20 cellular contexts compared by ENCODE assay signal in the genomic region with DNA sequence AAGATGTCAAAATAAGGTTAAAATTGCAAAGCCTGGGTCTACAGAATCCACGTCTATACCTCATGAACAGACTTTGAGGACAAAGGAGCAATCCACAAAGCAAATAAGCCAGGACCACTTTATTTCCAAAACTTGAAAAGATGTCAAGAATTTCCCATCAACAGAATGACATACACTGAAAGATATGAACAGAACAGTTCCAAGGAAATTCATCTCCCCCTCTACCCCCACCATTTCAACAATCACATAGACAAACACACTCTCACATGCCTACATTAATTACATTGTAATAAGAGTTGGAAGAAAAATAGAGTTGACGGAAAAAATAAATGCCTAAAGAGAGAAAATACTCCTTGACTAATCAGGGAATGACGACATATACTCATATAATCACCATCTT. TPM values are rescaled to one million over a fixed set of nuclear protein-coding genes. Genes with fewer than 3 reads are reported as not detected.
DNase-seq lines count a peak whose midpoint lies in the region; ATAC-seq and TF ChIP-seq lines count a peak whose summit lies in the region.
"Had no signal": no experiment of that assay in that cellular context is flagged by ENCODE, and none has a peak within 500 bp of the region (broad histone marks: within the 10 kb centered on the region; RNA-seq: fewer than 3 reads in every experiment).

No MANE protein-coding gene starts in this region.

- in situ Hi-C loops in GM13976 (cut with MboI; ENCODE audit: low sequenced_read_pairs, unreplicated experiment) = no loop called here

- intact Hi-C loops in lower lobe of right lung (cut with DNase I) (no loop called here), sigmoid colon (cut with DNase I) (no loop called here)

- no peak for TF ChIP-seq EP300 in sigmoid colon (IDR thresholded peaks at IDR 0.05)

- POLR2A ChIA-PET in RWPE1 (lab: Yijun Ruan, JAX; ENCODE audit: low non-redundant PET) = no interaction called here

- H3K27me3 ChIP-seq in HUES6 (ENCODE audit: control insufficient read depth, insufficient read depth, low read length) (no peaks in the 10 kb centered on the region), lower lobe of right lung (ENCODE audit: low read depth) (no peaks in the 10 kb centered on the region), sigmoid colon (no peaks in the 10 kb centered on the region), WERI-Rb-1 (ENCODE audit: insufficient read depth, low read depth, severe bottlenecking) (no peaks in the 10 kb centered on the region)
- H3K27me3 ChIP-seq: body of pancreas had no signal

- no peak overlapping the region for H3K9ac ChIP-seq in HUES6 (ENCODE audit: low read length)

- no peaks in the 10 kb centered on the region for H3K9me3 ChIP-seq in HUES6 (ENCODE audit: control insufficient read depth, insufficient read depth, low read depth, low read length)
- no peaks in the 10 kb centered on the region for H3K9me3 ChIP-seq in lower lobe of right lung
- H3K9me3 ChIP-seq in sigmoid colon = no peaks in the 10 kb centered on the region
- no peaks in the 10 kb centered on the region for H3K9me3 ChIP-seq in WERI-Rb-1 (ENCODE audit: severe bottlenecking)
- H3K9me3 ChIP-seq: body of pancreas had no signal

- H3K36me3 ChIP-seq in HUES6 (ENCODE audit: control insufficient read depth, insufficient read depth, low read length) = no peaks in the 10 kb centered on the region
- H3K36me3 ChIP-seq in lower lobe of right lung = no peaks in the 10 kb centered on the region
- H3K36me3 ChIP-seq in sigmoid colon = no peaks in the 10 kb centered on the region
- H3K36me3 ChIP-seq in WERI-Rb-1 = no peaks in the 10 kb centered on the region

- H3K27ac ChIP-seq in HUES6 (ENCODE audit: low read depth, low read length) = peak overlapping the region; percentile 4; the same call in 1 of the 2 replicates
- peak overlapping the region; percentile 59 for H3K27ac ChIP-seq in lower lobe of right lung
- peak overlapping the region; percentile 64 to 80 (median 77) for H3K27ac ChIP-seq in sigmoid colon
- no peak overlapping the region for H3K27ac ChIP-seq in RWPE1
- H3K27ac ChIP-seq in WERI-Rb-1 = no peak overlapping the region

- no peak for TF ChIP-seq POLR2A in sigmoid colon (IDR thresholded peaks at IDR 0.05)

- TF ChIP-seq CTCF in lower lobe of right lung (IDR thresholded peaks at IDR 0.05) (no peak), sigmoid colon (IDR thresholded peaks at IDR 0.05) (no peak), GM13976 (IDR thresholded peaks at IDR 0.05; ENCODE audit: borderline replicate concordance, control extremely low read depth, extremely low read depth, insufficient read depth, missing control alignments) (no peak), RWPE1 (conservative IDR thresholded peaks at IDR 0.05; ENCODE audit: low read depth) (no peak), WERI-Rb-1 (IDR thresholded peaks at IDR 0.05; ENCODE audit: low read depth, low read length) (no peak)

- peak in 1 of 2 donors; percentile 45 for ATAC-seq in lower lobe of right lung
- ATAC-seq: activated CD8-positive, alpha-beta memory T cell treated with anti-CD3 and anti-CD28 coated beads, Interleukin-2, amount 10 ng/mL, durations not matched to agents 7 days and 5 days had no signal

- CTCF ChIA-PET in RWPE1 (lab: Yijun Ruan, JAX) = interaction anchor here (0.7 kb wide), 1 partner anchor 91 kb away, joined by 4 read pairs; no protein-coding TSS in a partner anchor

- H3K4me1 ChIP-seq in HUES6 (ENCODE audit: control insufficient read depth, insufficient read depth, low read length) = peaks cover 55% of the 10 kb centered on the region
- H3K4me1 ChIP-seq in lower lobe of right lung = peaks cover 49% of the 10 kb centered on the region
- H3K4me1 ChIP-seq in sigmoid colon = peaks cover 0 to 70% (median 44%) of the 10 kb centered on the region in 4 donors

- DNase-seq in astrocyte of the hippocampus (ENCODE audit: low read depth, low spot score) = peak; percentile 31
- DNase-seq in lower lobe of right lung = no peak
- DNase-seq in sigmoid colon = no peak
- DNase-seq in GM13976 (ENCODE audit: low spot score) = no peak
- no peak for DNase-seq in RWPE1 (ENCODE audit: low spot score)
- DNase-seq in stimulated activated CD4-positive, alpha-beta T cell treated with anti-CD3 and anti-CD28 coated beads, Interleukin-4, amount 100 ng/mL, for 24 hours = no peak
- DNase-seq in WERI-Rb-1 = no peak
- DNase-seq: activated CD4-positive, CD25-positive, alpha-beta regulatory T cell; activated CD8-positive, alpha-beta memory T cell treated with anti-CD3 and anti-CD28 coated beads, Interleukin-2, amount 10 ng/mL, durations not matched to agents 7 days and 5 days; activated gamma-delta T cell treated with Interleukin-2 at 50 U/mL for 16 hours; body of pancreas; C1 segment of cervical spinal cord; DMS53; effector memory CD4-positive, alpha-beta T cell; KBM-7; NCI-H1092; NCI-H748 treated with DMSO at 0.1 percent for 48 hours; RPMI8226; T-helper 1 cell had no signal

- peak overlapping the region; percentile 48; the same call in 1 of the 2 replicates for H3K4me3 ChIP-seq in HUES6 (ENCODE audit: low read depth, low read length)
- peak overlapping the region; percentile 52 for H3K4me3 ChIP-seq in lower lobe of right lung
- H3K4me3 ChIP-seq in sigmoid colon = no peak overlapping the region
- no peak overlapping the region for H3K4me3 ChIP-seq in WERI-Rb-1 (ENCODE audit: low read depth, low read length)
- H3K4me3 ChIP-seq: body of pancreas had no signal

- WGBS in sigmoid colon, 2 donors = 83 to 93% methylated on average over 3 of the region's 3 CpGs

RNA-seq across cellular contexts. Expression of gene NHSL1, which starts 45.2 kb away (rescaled TPM):
- total RNA-seq in lower lobe of right lung = 63.7 TPM
- total RNA-seq in sigmoid colon = 1 to 10 TPM; 6.5 to 8.6 (median 7.0) TPM
- polyA plus RNA-seq in sigmoid colon = 10 to 100 TPM; 13.2 to 17.5 (median 16.9) TPM

Comparison
In these comparisons a context has a peak if more than half of its experiments do, and no peak if none do; other contexts are left out.
1. H3K27ac ChIP-seq: peak in HUES6 (single experiment), lower lobe of right lung (single experiment) and sigmoid colon (4 of 4); none in RWPE1 (single experiment) and WERI-Rb-1 (single experiment).
2. H3K4me3 ChIP-seq: peak in HUES6 (single experiment) and lower lobe of right lung (single experiment); none in sigmoid colon (0 of 4) and WERI-Rb-1 (single experiment).